In the genomic region with DNA sequence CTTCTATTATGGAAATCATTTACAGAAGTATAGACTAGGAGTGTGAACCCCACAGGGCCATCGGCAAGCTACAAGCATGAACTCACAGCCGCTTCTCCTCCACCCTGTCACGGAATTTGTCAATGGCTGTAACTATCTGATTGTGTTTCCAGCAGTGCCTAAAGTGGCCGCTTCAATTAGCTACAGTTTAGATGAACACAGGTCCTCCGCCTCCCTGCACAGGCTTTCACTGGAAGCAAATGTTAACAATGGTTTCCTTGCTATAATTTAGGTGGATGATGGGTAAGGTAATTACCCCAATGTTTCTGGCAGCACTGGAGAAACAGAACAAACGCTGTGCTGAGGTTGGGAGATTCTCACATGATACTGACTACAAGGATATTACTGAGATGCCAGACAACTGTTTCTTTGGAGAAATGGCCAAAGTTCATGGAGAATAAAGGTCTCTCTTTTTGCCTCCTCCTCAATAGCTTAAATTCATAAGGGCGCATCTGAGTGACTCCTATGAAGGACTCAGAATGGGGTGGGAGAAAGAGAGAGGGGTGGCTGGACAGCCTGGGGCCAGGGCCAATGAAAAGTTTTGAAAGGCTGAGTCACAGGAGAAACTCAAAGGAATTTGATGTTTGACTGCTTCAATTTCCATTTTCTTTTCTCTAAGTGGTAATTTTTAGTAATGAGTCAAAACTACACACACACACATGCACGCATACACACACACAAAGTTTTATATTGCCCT, we compare ENCODE assay signal across 10 cellular contexts.
DNase-seq lines count a peak whose midpoint lies in the region; ATAC-seq, FAIRE-seq and TF ChIP-seq lines count a peak whose summit lies in the region.
"Had no signal": no experiment of that assay in that cellular context is flagged by ENCODE, and none has a peak within 500 bp of the region (broad histone marks: within the 10 kb centered on the region; RNA-seq: fewer than 3 reads in every experiment).

No MANE protein-coding gene starts in this region.

- H3K36me3 ChIP-seq in kidney epithelial cell (ENCODE audit: control insufficient read depth, insufficient read depth, low read length): peaks cover 6% of the 10 kb centered on the region
- peaks cover 35% of the 10 kb centered on the region for H3K36me3 ChIP-seq in thoracic aorta
- H3K36me3 ChIP-seq in MM.1S (replicated peaks; ENCODE audit: insufficient read depth, low read length): no peaks in the 10 kb centered on the region

- H3K4me1 ChIP-seq in thoracic aorta (ENCODE audit: control insufficient read depth in 1 of 2, low read depth in 2 of 2): peaks cover 17 to 55% of the 10 kb centered on the region in 2 donors
- H3K4me1 ChIP-seq in MM.1S (ENCODE audit: low read length): no peaks in the 10 kb centered on the region

- in situ Hi-C loops in GM13977 (cut with MboI; ENCODE audit: low pct_unique_long_range_greater_than_20kb, low sequenced_read_pairs, unreplicated experiment): no loop called here

- DNase-seq in HTR-8/SVneo (ENCODE audit: insufficient read length, low spot score) (peak; percentile 22), cardiac fibroblast (ENCODE audit: low read depth in 2 of 2) (peak; percentile 75 to 80), kidney epithelial cell (ENCODE audit: low read depth) (peak; percentile 44), thoracic aorta (ENCODE audit: low spot score) (no peak), DMS153 treated with DMSO at 0.1 percent for 48 hours (lab: John Stamatoyannopoulos, UW; ENCODE audit: unreplicated experiment) (no peak), MM.1S (no peak), GM13977 (ENCODE audit: low spot score) (no peak)
- DNase-seq: PC-9 had no signal

- H3K9me3 ChIP-seq in thoracic aorta (no peaks in the 10 kb centered on the region), MM.1S (replicated peaks; ENCODE audit: insufficient read depth, low read length) (no peaks in the 10 kb centered on the region)

- H3K27ac ChIP-seq in thoracic aorta (peak overlapping the region; percentile 75 to 82), MM.1S (ENCODE audit: low read length) (no peak overlapping the region)
- H3K27ac ChIP-seq: PC-9 had no signal

- H3K4me3 ChIP-seq in cardiac fibroblast (replicated peaks in 1 of 2; ENCODE audit: low read depth in 2 of 2, low read length in 2 of 2) (no peak overlapping the region), kidney epithelial cell (ENCODE audit: low read depth, low read length) (no peak overlapping the region), thoracic aorta (no peak overlapping the region), MM.1S (ENCODE audit: low read length) (no peak overlapping the region)
- H3K4me3 ChIP-seq: PC-9 had no signal

- no peak overlapping the region for H3K9ac ChIP-seq in MM.1S (ENCODE audit: low read length)

- H3K27me3 ChIP-seq in kidney epithelial cell (ENCODE audit: control insufficient read depth, insufficient read depth, low read length): no peaks in the 10 kb centered on the region
- no peaks in the 10 kb centered on the region for H3K27me3 ChIP-seq in thoracic aorta (replicated peaks; ENCODE audit: insufficient read depth)
- H3K27me3 ChIP-seq in MM.1S (replicated peaks; ENCODE audit: insufficient read depth, low read length): no peaks in the 10 kb centered on the region

- H3K79me2 ChIP-seq in MM.1S (ENCODE audit: low read length): no peaks in the 10 kb centered on the region

- no peak overlapping the region for H2AFZ ChIP-seq in MM.1S (ENCODE audit: low read length)
- H2AFZ ChIP-seq: PC-9 had no signal

- no peaks in the 10 kb centered on the region for H3F3A ChIP-seq in MM.1S (ENCODE audit: insufficient read depth, low read length)

- 0 out of 2 replicates have a peak, but pooled peaks cover 2% of the 10 kb centered on the region for H3K9me2 ChIP-seq in MM.1S (replicated peaks; ENCODE audit: insufficient read depth, low read length)

- no peak overlapping the region for H3K4me2 ChIP-seq in MM.1S (ENCODE audit: low read depth, low read length)
- H3K4me2 ChIP-seq: PC-9 had no signal

- H4K20me1 ChIP-seq in MM.1S (ENCODE audit: insufficient read depth, low read length): no peaks in the 10 kb centered on the region

- FAIRE-seq in HTR-8/SVneo (lab: Jason Lieb, UNC): no peak
- FAIRE-seq: HepG2 had no signal

- TF ChIP-seq CTCF in cardiac fibroblast (IDR thresholded peaks at IDR 0.05; ENCODE audit: low read depth, low read length) (no peak), kidney epithelial cell (IDR thresholded peaks at IDR 0.05; ENCODE audit: insufficient read depth, low read length, poor library complexity, severe bottlenecking) (no peak), thoracic aorta (IDR thresholded peaks at IDR 0.05) (no peak), MM.1S (IDR thresholded peaks at IDR 0.05; ENCODE audit: low read length) (no peak), GM13977 (IDR thresholded peaks at IDR 0.05; ENCODE audit: extremely low read depth, insufficient read depth, missing control alignments) (no peak)

- peak; percentile 24 for ATAC-seq in thoracic aorta (ENCODE audit: insufficient number of reproducible peaks, low FRiP score, low read depth)
- no peak for ATAC-seq in GM21528 (IDR thresholded peaks at IDR 0.05; ENCODE audit: low FRiP score, unreplicated experiment)
- ATAC-seq: HepG2 had no signal

Comparison
In these comparisons a context has a peak if more than half of its experiments do, and no peak if none do; other contexts are left out.
1. DNase-seq: peak in HTR-8/SVneo (single experiment), cardiac fibroblast (2 of 2) and kidney epithelial cell (single experiment); none in thoracic aorta (single experiment), DMS153 treated with DMSO at 0.1 percent for 48 hours (single experiment), MM.1S (single experiment) and GM13977 (single experiment).